In genomic region chr17:62592305-62593099, GRCh38 we compare ENCODE assay signal across 1 cellular context.
TF ChIP-seq lines count a peak whose summit lies in the region.

No MANE protein-coding gene starts in this region.

TF ChIP-seq in GM12878, 131 proteins besides CTCF, POLR2A, EP300 and RAD21:
- TF ChIP-seq PBX3 (IDR thresholded peaks at IDR 0.05; ENCODE audit: insufficient replicate concordance, low read depth, low read length) = no peak
- no peak for TF ChIP-seq BCL11A (IDR thresholded peaks at IDR 0.05; ENCODE audit: low read depth, low read length)
